17 cellular contexts compared by ENCODE assay signal in the genomic region with DNA sequence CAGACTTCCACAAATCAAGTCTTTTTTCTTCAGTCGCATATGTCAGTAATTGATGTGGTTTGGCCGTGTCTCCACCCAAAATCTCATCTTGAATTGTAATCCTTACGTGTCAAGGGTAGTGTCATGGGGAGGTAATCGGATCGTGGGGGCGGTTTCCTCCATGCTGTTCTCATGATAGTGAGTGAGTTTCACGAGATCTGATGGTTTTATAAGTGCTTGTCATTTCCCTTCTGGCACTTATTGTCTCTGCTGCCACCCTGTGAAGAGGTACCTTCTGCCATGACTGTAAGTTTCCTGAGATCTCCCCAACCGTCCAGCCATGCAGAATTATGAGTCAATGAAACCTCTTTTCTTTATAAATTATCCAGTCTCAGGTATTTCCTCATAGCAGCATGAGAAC.
DNase-seq lines count a peak whose midpoint lies in the region; ATAC-seq and TF ChIP-seq lines count a peak whose summit lies in the region.
"Had no signal": no experiment of that assay in that cellular context is flagged by ENCODE, and none has a peak within 500 bp of the region (broad histone marks: within the 10 kb centered on the region; RNA-seq: fewer than 3 reads in every experiment).

No MANE protein-coding gene starts in this region.

- H3K4me1 Mint-ChIP-seq in activated CD4-positive, alpha-beta T cell treated with anti-CD3 and anti-CD28 coated beads for 36 hours, result peaks cover 40% of the 10 kb centered on the region
- H3K4me1 Mint-ChIP-seq in activated CD4-positive, alpha-beta T cell treated with anti-CD3 and anti-CD28 coated beads, Interleukin-2, amount 10 ng/mL, durations not matched to agents 7 days and 5 days, result peaks cover 14% of the 10 kb centered on the region
- H3K4me1 Mint-ChIP-seq in T-cell (peaks cover 6 to 14% (median 12%) of the 10 kb centered on the region in 3 donors), chondrocyte (ENCODE audit: low read depth) (peaks cover 61% of the 10 kb centered on the region)
- H3K4me1 Mint-ChIP-seq in activated CD8-positive, alpha-beta memory T cell treated with anti-CD3 and anti-CD28 coated beads, Interleukin-2, amount 10 ng/mL, durations not matched to agents 7 days and 5 days, result peaks cover 2% of the 10 kb centered on the region
- H3K4me1 Mint-ChIP-seq: natural killer cell; stimulated activated memory B cell treated with anti-CD40 and anti-IgM and Interleukin-4, amounts not matched to agents 10 μg/mL and 1 μg/mL and 100 μg/mL, for 72 hours had no signal

- intact Hi-C loops in activated CD4-positive, alpha-beta T cell treated with anti-CD3 and anti-CD28 coated beads for 36 hours (cut with DNase I, micrococcal nuclease), result loop anchor here (1.0 to 10.0 kb wide), 3 partner anchors 88 to 481 kb away; partner anchors contain the start of gene PTPRM (in 1 of the 2)

- no peaks in the 10 kb centered on the region for H3K9me3 Mint-ChIP-seq in activated CD4-positive, alpha-beta T cell treated with anti-CD3 and anti-CD28 coated beads for 36 hours (ENCODE audit: low read depth)
- H3K9me3 Mint-ChIP-seq in activated CD4-positive, alpha-beta T cell treated with anti-CD3 and anti-CD28 coated beads, Interleukin-2, amount 10 ng/mL, durations not matched to agents 7 days and 5 days, result no peaks in the 10 kb centered on the region
- peaks cover 0 to 5% (median 3%) of the 10 kb centered on the region in 3 donors for H3K9me3 Mint-ChIP-seq in T-cell
- H3K9me3 Mint-ChIP-seq in chondrocyte (ENCODE audit: low read depth), result no peaks in the 10 kb centered on the region
- H3K9me3 Mint-ChIP-seq in activated CD8-positive, alpha-beta memory T cell treated with anti-CD3 and anti-CD28 coated beads, Interleukin-2, amount 10 ng/mL, durations not matched to agents 7 days and 5 days (ENCODE audit: low read depth), result no peaks in the 10 kb centered on the region
- H3K9me3 Mint-ChIP-seq: stimulated activated memory B cell treated with anti-CD40 and anti-IgM and Interleukin-4, amounts not matched to agents 10 μg/mL and 1 μg/mL and 100 μg/mL, for 72 hours had no signal

- H3K27ac Mint-ChIP-seq in activated CD4-positive, alpha-beta T cell treated with anti-CD3 and anti-CD28 coated beads for 36 hours, result peak overlapping the region; percentile 87
- no peak overlapping the region for H3K27ac Mint-ChIP-seq in activated CD4-positive, alpha-beta T cell treated with anti-CD3 and anti-CD28 coated beads, Interleukin-2, amount 10 ng/mL, durations not matched to agents 7 days and 5 days
- H3K27ac Mint-ChIP-seq in T-cell, result peak overlapping the region in 1 of 2 donors; percentile 34
- H3K27ac Mint-ChIP-seq in chondrocyte (ENCODE audit: unreplicated experiment), result peak overlapping the region; percentile 78
- no peak overlapping the region for H3K27ac Mint-ChIP-seq in activated CD8-positive, alpha-beta memory T cell treated with anti-CD3 and anti-CD28 coated beads, Interleukin-2, amount 10 ng/mL, durations not matched to agents 7 days and 5 days
- H3K27ac Mint-ChIP-seq: natural killer cell; stimulated activated memory B cell treated with anti-CD40 and anti-IgM and Interleukin-4, amounts not matched to agents 10 μg/mL and 1 μg/mL and 100 μg/mL, for 72 hours had no signal

- no peaks in the 10 kb centered on the region for H3K27me3 Mint-ChIP-seq in activated CD4-positive, alpha-beta T cell treated with anti-CD3 and anti-CD28 coated beads for 36 hours
- no peaks in the 10 kb centered on the region for H3K27me3 Mint-ChIP-seq in activated CD4-positive, alpha-beta T cell treated with anti-CD3 and anti-CD28 coated beads, Interleukin-2, amount 10 ng/mL, durations not matched to agents 7 days and 5 days
- H3K27me3 Mint-ChIP-seq in T-cell (no peaks in the 10 kb centered on the region), chondrocyte (ENCODE audit: low read depth) (no peaks in the 10 kb centered on the region)
- no peaks in the 10 kb centered on the region for H3K27me3 Mint-ChIP-seq in activated CD8-positive, alpha-beta memory T cell treated with anti-CD3 and anti-CD28 coated beads, Interleukin-2, amount 10 ng/mL, durations not matched to agents 7 days and 5 days
- H3K27me3 Mint-ChIP-seq: stimulated activated memory B cell treated with anti-CD40 and anti-IgM and Interleukin-4, amounts not matched to agents 10 μg/mL and 1 μg/mL and 100 μg/mL, for 72 hours had no signal

- no peak overlapping the region for H3K4me3 Mint-ChIP-seq in activated CD4-positive, alpha-beta T cell treated with anti-CD3 and anti-CD28 coated beads for 36 hours
- no peak overlapping the region for H3K4me3 Mint-ChIP-seq in activated CD4-positive, alpha-beta T cell treated with anti-CD3 and anti-CD28 coated beads, Interleukin-2, amount 10 ng/mL, durations not matched to agents 7 days and 5 days
- no peak overlapping the region for H3K4me3 Mint-ChIP-seq in T-cell
- no peak overlapping the region for H3K4me3 Mint-ChIP-seq in chondrocyte (ENCODE audit: unreplicated experiment)
- H3K4me3 Mint-ChIP-seq in activated CD8-positive, alpha-beta memory T cell treated with anti-CD3 and anti-CD28 coated beads, Interleukin-2, amount 10 ng/mL, durations not matched to agents 7 days and 5 days, result no peak overlapping the region
- H3K4me3 Mint-ChIP-seq: natural killer cell; stimulated activated memory B cell treated with anti-CD40 and anti-IgM and Interleukin-4, amounts not matched to agents 10 μg/mL and 1 μg/mL and 100 μg/mL, for 72 hours had no signal

- peak; percentile 83 for DNase-seq in activated CD4-positive, alpha-beta T cell treated with anti-CD3 and anti-CD28 coated beads for 36 hours
- no peak for DNase-seq in activated CD4-positive, alpha-beta T cell treated with anti-CD3 and anti-CD28 coated beads, Interleukin-2, amount 10 ng/mL, durations not matched to agents 7 days and 5 days
- DNase-seq in T-cell (peak in 25 of 34 experiments; percentile 1 to 51 (median 11)), chondrocyte (ENCODE audit: low spot score) (no peak), SIG-M5 (lab: John Stamatoyannopoulos, UW) (no peak), HUDEP-2 (lab: John Stamatoyannopoulos, UW; ENCODE audit: unreplicated experiment in 76 of 76) (no peak)
- DNase-seq in stimulated activated CD4-positive, alpha-beta T cell treated with anti-CD3 and anti-CD28 coated beads, Interleukin-4, amount 100 ng/mL, for 1 hour, result peak; percentile 33
- DNase-seq in activated CD8-positive, alpha-beta memory T cell treated with anti-CD3 and anti-CD28 coated beads, Interleukin-2, amount 10 ng/mL, durations not matched to agents 7 days and 5 days, result no peak
- DNase-seq: aorta, colonic mucosa, erythroblast, H7, natural killer cell, NCI-H1417 treated with DMSO at 0.1 percent for 48 hours, trophoblast cell had no signal

- POLR2A ChIA-PET in activated CD4-positive, alpha-beta T cell treated with anti-CD3 and anti-CD28 coated beads for 36 hours (lab: Charles Lee), result no interaction called here
- POLR2A ChIA-PET in activated CD4-positive, alpha-beta T cell treated with anti-CD3 and anti-CD28 coated beads, Interleukin-2, amount 10 ng/mL, durations not matched to agents 7 days and 5 days (lab: Charles Lee), result no interaction called here
- POLR2A ChIA-PET in T-cell (lab: Charles Lee), result no interaction called here

- no peaks in the 10 kb centered on the region for H3K36me3 Mint-ChIP-seq in activated CD4-positive, alpha-beta T cell treated with anti-CD3 and anti-CD28 coated beads for 36 hours (ENCODE audit: low read depth)
- no peaks in the 10 kb centered on the region for H3K36me3 Mint-ChIP-seq in activated CD4-positive, alpha-beta T cell treated with anti-CD3 and anti-CD28 coated beads, Interleukin-2, amount 10 ng/mL, durations not matched to agents 7 days and 5 days (ENCODE audit: low read depth)
- H3K36me3 Mint-ChIP-seq in T-cell (no peaks in the 10 kb centered on the region), chondrocyte (ENCODE audit: low read depth) (no peaks in the 10 kb centered on the region)
- no peaks in the 10 kb centered on the region for H3K36me3 Mint-ChIP-seq in activated CD8-positive, alpha-beta memory T cell treated with anti-CD3 and anti-CD28 coated beads, Interleukin-2, amount 10 ng/mL, durations not matched to agents 7 days and 5 days
- H3K36me3 Mint-ChIP-seq: natural killer cell; stimulated activated memory B cell treated with anti-CD40 and anti-IgM and Interleukin-4, amounts not matched to agents 10 μg/mL and 1 μg/mL and 100 μg/mL, for 72 hours had no signal

- ATAC-seq in activated CD4-positive, alpha-beta T cell treated with anti-CD3 and anti-CD28 coated beads for 36 hours, result peak; percentile 87
- peak in 1 of 4 experiments; percentile 62 for ATAC-seq in T-cell (replicated peaks in 1 of 4)
- no peak for ATAC-seq in activated CD8-positive, alpha-beta memory T cell treated with anti-CD3 and anti-CD28 coated beads, Interleukin-2, amount 10 ng/mL, durations not matched to agents 7 days and 5 days
- ATAC-seq: A549; natural killer cell; stimulated activated memory B cell treated with anti-CD40 and anti-IgM and Interleukin-4, amounts not matched to agents 10 μg/mL and 1 μg/mL and 100 μg/mL, for 72 hours had no signal

- no peak for TF ChIP-seq CTCF in chondrocyte (IDR thresholded peaks at IDR 0.05)

- CTCF ChIA-PET in activated CD4-positive, alpha-beta T cell treated with anti-CD3 and anti-CD28 coated beads for 36 hours (lab: Charles Lee), result interaction anchor here (0.5 to 1.2 kb wide), 3 partner anchors 16 to 1640 kb away, joined by 3 read pairs; no protein-coding TSS in a partner anchor
- CTCF ChIA-PET in activated CD4-positive, alpha-beta T cell treated with anti-CD3 and anti-CD28 coated beads, Interleukin-2, amount 10 ng/mL, durations not matched to agents 7 days and 5 days (lab: Charles Lee), result no interaction called here
- CTCF ChIA-PET in T-cell (lab: Charles Lee), result no interaction called here
- CTCF ChIA-PET in activated CD8-positive, alpha-beta memory T cell treated with anti-CD3 and anti-CD28 coated beads, Interleukin-2, amount 10 ng/mL, durations not matched to agents 7 days and 5 days (lab: Charles Lee), result no interaction called here

Comparison
In these comparisons a context has a peak if more than half of its experiments do, and no peak if none do; other contexts are left out.
1. DNase-seq: peak in activated CD4-positive, alpha-beta T cell treated with anti-CD3 and anti-CD28 coated beads for 36 hours (single experiment), T-cell (25 of 34) and stimulated activated CD4-positive, alpha-beta T cell treated with anti-CD3 and anti-CD28 coated beads, Interleukin-4, amount 100 ng/mL, for 1 hour (single experiment); none in activated CD4-positive, alpha-beta T cell treated with anti-CD3 and anti-CD28 coated beads, Interleukin-2, amount 10 ng/mL, durations not matched to agents 7 days and 5 days (single experiment), chondrocyte (single experiment), activated CD8-positive, alpha-beta memory T cell treated with anti-CD3 and anti-CD28 coated beads, Interleukin-2, amount 10 ng/mL, durations not matched to agents 7 days and 5 days (single experiment), SIG-M5 (single experiment) and HUDEP-2 (0 of 76).
2. H3K27ac Mint-ChIP-seq: peak in activated CD4-positive, alpha-beta T cell treated with anti-CD3 and anti-CD28 coated beads for 36 hours (single experiment) and chondrocyte (single experiment); none in activated CD4-positive, alpha-beta T cell treated with anti-CD3 and anti-CD28 coated beads, Interleukin-2, amount 10 ng/mL, durations not matched to agents 7 days and 5 days (single experiment) and activated CD8-positive, alpha-beta memory T cell treated with anti-CD3 and anti-CD28 coated beads, Interleukin-2, amount 10 ng/mL, durations not matched to agents 7 days and 5 days (single experiment).